ENCODE assay signal across 13 cellular contexts in genomic region chr10:126042906-126043305, GRCh38.
DNase-seq lines count a peak whose midpoint lies in the region; ATAC-seq and TF ChIP-seq lines count a peak whose summit lies in the region.
"Had no signal": no experiment of that assay in that cellular context is flagged by ENCODE, and none has a peak within 500 bp of the region (broad histone marks: within the 10 kb centered on the region; RNA-seq: fewer than 3 reads in every experiment).

No MANE protein-coding gene starts in this region.

- POLR2A ChIA-PET in CD8-positive, alpha-beta memory T cell (lab: Charles Lee), result no interaction called here

- H3K18ac ChIP-seq in mesenchymal stem cell (ENCODE audit: low read depth in 1 of 2, low read length in 2 of 2), result no peak overlapping the region

- no peak overlapping the region for H2BK120ac ChIP-seq in mesenchymal stem cell (ENCODE audit: low read depth, low read length)

- no peak overlapping the region for H2BK5ac ChIP-seq in mesenchymal stem cell (ENCODE audit: low read depth, low read length, poor library complexity, severe bottlenecking)

- peak overlapping the region in 2 of 7 donors; percentile 6 to 75 for H3K4me3 Mint-ChIP-seq in CD8-positive, alpha-beta memory T cell
- no peak overlapping the region for H3K4me3 Mint-ChIP-seq in stimulated activated naive B cell treated with anti-CD40 and anti-IgM and Interleukin-4, amounts not matched to agents 10 μg/mL and 1 μg/mL and 100 μg/mL, for 72 hours
- no peak overlapping the region for H3K4me3 Mint-ChIP-seq in activated naive CD8-positive, alpha-beta T cell treated with anti-CD3 and anti-CD28 coated beads, Interleukin-2, amount 50 U/mL, for 24 hours
- no peak overlapping the region for H3K4me3 Mint-ChIP-seq in type B pancreatic cell
- H3K4me3 Mint-ChIP-seq: H9 had no signal

- H2AK5ac ChIP-seq in mesenchymal stem cell (ENCODE audit: low read length, severe bottlenecking), result no peak overlapping the region

- peaks cover 4% of the 10 kb centered on the region for H3K79me1 ChIP-seq in mesenchymal stem cell (replicated peaks; ENCODE audit: low read length, poor library complexity, severe bottlenecking)

- no peak overlapping the region for H3K27ac ChIP-seq in CD8-positive, alpha-beta memory T cell (ENCODE audit: low read depth, low read length)
- H3K27ac ChIP-seq in mesenchymal stem cell (ENCODE audit: low read length, poor library complexity, severe bottlenecking), result no peak overlapping the region

- no peaks in the 10 kb centered on the region for H3K9me3 ChIP-seq in CD8-positive, alpha-beta memory T cell (ENCODE audit: low read length)
- H3K9me3 ChIP-seq in mesenchymal stem cell (ENCODE audit: control insufficient read depth, low read length), result no peaks in the 10 kb centered on the region

- H2AFZ ChIP-seq in mesenchymal stem cell (ENCODE audit: low read depth, low read length), result no peak overlapping the region

- over 99% methylated on average over 7 of the region's 10 CpGs for WGBS in mesenchymal stem cell

- no peaks in the 10 kb centered on the region for H3K27me3 ChIP-seq in CD8-positive, alpha-beta memory T cell (ENCODE audit: insufficient read depth, low read length, poor library complexity, severe bottlenecking)
- no peaks in the 10 kb centered on the region for H3K27me3 ChIP-seq in mesenchymal stem cell (ENCODE audit: control insufficient read depth in 1 of 2, insufficient read depth in 1 of 2, low read length in 2 of 2)

- peak overlapping the region in 1 of 2 experiments; percentile 12 for H2BK12ac ChIP-seq in mesenchymal stem cell (ENCODE audit: low read length in 2 of 2)

- H3K4me1 Mint-ChIP-seq in CD8-positive, alpha-beta memory T cell, result peaks cover 10 to 17% (median 13%) of the 10 kb centered on the region in 3 donors
- peaks cover 41 to 58% of the 10 kb centered on the region in 2 donors for H3K4me1 Mint-ChIP-seq in stimulated activated naive B cell treated with anti-CD40 and anti-IgM and Interleukin-4, amounts not matched to agents 10 μg/mL and 1 μg/mL and 100 μg/mL, for 72 hours
- H3K4me1 Mint-ChIP-seq in activated naive CD8-positive, alpha-beta T cell treated with anti-CD3 and anti-CD28 coated beads, Interleukin-2, amount 50 U/mL, for 24 hours, result peaks cover 19% of the 10 kb centered on the region
- peaks cover 14% of the 10 kb centered on the region for H3K4me1 Mint-ChIP-seq in type B pancreatic cell (ENCODE audit: unreplicated experiment)

- H4K8ac ChIP-seq in mesenchymal stem cell (ENCODE audit: low read length), result no peak overlapping the region

- no peak overlapping the region for H3K14ac ChIP-seq in mesenchymal stem cell (ENCODE audit: low read length in 2 of 2)

- no peaks in the 10 kb centered on the region for H3K36me3 ChIP-seq in CD8-positive, alpha-beta memory T cell (ENCODE audit: insufficient read depth, low read length)
- H3K36me3 ChIP-seq in mesenchymal stem cell (ENCODE audit: control insufficient read depth in 1 of 2, insufficient read depth in 2 of 2, low read depth in 1 of 2, low read length in 2 of 2), result peaks cover 47 to 95% of the 10 kb centered on the region in 2 experiments

- peak in 1 of 5 donors; percentile 33 for DNase-seq in CD8-positive, alpha-beta memory T cell
- DNase-seq in T-helper 22 cell (ENCODE audit: low read depth) (peak; percentile 9), mesenchymal stem cell (no peak), nucleus accumbens (lab: John Stamatoyannopoulos, UW) (no peak), type B pancreatic cell (ENCODE audit: extremely low spot score, unreplicated experiment) (no peak)
- no peak for DNase-seq in stimulated activated naive B cell treated with anti-CD40 and anti-IgM and Interleukin-4, amounts not matched to agents 10 μg/mL and 1 μg/mL and 100 μg/mL, for 72 hours
- DNase-seq in activated naive CD8-positive, alpha-beta T cell treated with anti-CD3 and anti-CD28 coated beads, Interleukin-2, amount 50 U/mL, for 24 hours, result no peak
- DNase-seq: DMS79 treated with DMSO at 0.1 percent for 48 hours, H9, NCI-H1048, NCI-H1436 treated with DMSO at 0.1 percent for 48 hours, NCI-H2081 treated with DMSO at 0.1 percent for 48 hours, NCI-H510A treated with DMSO at 0.1 percent for 48 hours had no signal

- H3K23ac ChIP-seq in mesenchymal stem cell (ENCODE audit: low read length in 2 of 2), result no peak overlapping the region

- H3K4me2 ChIP-seq in mesenchymal stem cell (ENCODE audit: low read length, poor library complexity, severe bottlenecking), result no peak overlapping the region

- H3K4me1 ChIP-seq in CD8-positive, alpha-beta memory T cell (ENCODE audit: insufficient read depth, low read length), result peaks cover 11% of the 10 kb centered on the region
- H3K4me1 ChIP-seq in mesenchymal stem cell (ENCODE audit: control insufficient read depth, insufficient read depth, low read depth, low read length), result peaks cover 14% of the 10 kb centered on the region

- H3K27me3 Mint-ChIP-seq in CD8-positive, alpha-beta memory T cell, result no peaks in the 10 kb centered on the region
- H3K27me3 Mint-ChIP-seq in stimulated activated naive B cell treated with anti-CD40 and anti-IgM and Interleukin-4, amounts not matched to agents 10 μg/mL and 1 μg/mL and 100 μg/mL, for 72 hours, result no peaks in the 10 kb centered on the region
- no peaks in the 10 kb centered on the region for H3K27me3 Mint-ChIP-seq in activated naive CD8-positive, alpha-beta T cell treated with anti-CD3 and anti-CD28 coated beads, Interleukin-2, amount 50 U/mL, for 24 hours
- no peaks in the 10 kb centered on the region for H3K27me3 Mint-ChIP-seq in type B pancreatic cell

- no peaks in the 10 kb centered on the region for H3K36me3 Mint-ChIP-seq in CD8-positive, alpha-beta memory T cell
- H3K36me3 Mint-ChIP-seq in stimulated activated naive B cell treated with anti-CD40 and anti-IgM and Interleukin-4, amounts not matched to agents 10 μg/mL and 1 μg/mL and 100 μg/mL, for 72 hours, result peaks cover 5 to 7% of the 10 kb centered on the region in 2 donors
- H3K36me3 Mint-ChIP-seq in activated naive CD8-positive, alpha-beta T cell treated with anti-CD3 and anti-CD28 coated beads, Interleukin-2, amount 50 U/mL, for 24 hours (ENCODE audit: low read depth), result no peaks in the 10 kb centered on the region
- H3K36me3 Mint-ChIP-seq in type B pancreatic cell, result peaks cover 7% of the 10 kb centered on the region

- H3K4ac ChIP-seq in mesenchymal stem cell (ENCODE audit: low read depth in 1 of 2, low read length in 2 of 2), result no peak overlapping the region

- peak overlapping the region; percentile 37 for H4K91ac ChIP-seq in mesenchymal stem cell (ENCODE audit: low read length)

- H2BK15ac ChIP-seq in mesenchymal stem cell (ENCODE audit: low read depth, poor library complexity, severe bottlenecking), result peak overlapping the region; percentile 48

- peak overlapping the region in 7 of 8 donors; percentile 91 to 100 (median 96) for H3K27ac Mint-ChIP-seq in CD8-positive, alpha-beta memory T cell
- peak overlapping the region; percentile 67 for H3K27ac Mint-ChIP-seq in stimulated activated naive B cell treated with anti-CD40 and anti-IgM and Interleukin-4, amounts not matched to agents 10 μg/mL and 1 μg/mL and 100 μg/mL, for 72 hours
- no peak overlapping the region for H3K27ac Mint-ChIP-seq in activated naive CD8-positive, alpha-beta T cell treated with anti-CD3 and anti-CD28 coated beads, Interleukin-2, amount 50 U/mL, for 24 hours
- no peak overlapping the region for H3K27ac Mint-ChIP-seq in type B pancreatic cell

- no peak for ATAC-seq in stimulated activated naive B cell treated with anti-CD40 and anti-IgM and Interleukin-4, amounts not matched to agents 10 μg/mL and 1 μg/mL and 100 μg/mL, for 72 hours (replicated peaks)
- no peak for ATAC-seq in activated naive CD8-positive, alpha-beta T cell treated with anti-CD3 and anti-CD28 coated beads, Interleukin-2, amount 50 U/mL, for 24 hours

- CTCF ChIA-PET in CD8-positive, alpha-beta memory T cell (lab: Charles Lee), result no interaction called here

- peak overlapping the region; percentile 67 for H3K9ac ChIP-seq in mesenchymal stem cell (ENCODE audit: low read length)

- no peak overlapping the region for H3K4me3 ChIP-seq in CD8-positive, alpha-beta memory T cell (ENCODE audit: low read length)
- peak overlapping the region in 1 of 2 experiments; percentile 20 for H3K4me3 ChIP-seq in mesenchymal stem cell (ENCODE audit: insufficient read depth in 1 of 2, low read depth in 1 of 2, low read length in 2 of 2)

- TF ChIP-seq CTCF in type B pancreatic cell (conservative IDR thresholded peaks at IDR 0.05), result no peak

- H3K9me3 Mint-ChIP-seq in CD8-positive, alpha-beta memory T cell, result no peaks in the 10 kb centered on the region
- no peaks in the 10 kb centered on the region for H3K9me3 Mint-ChIP-seq in stimulated activated naive B cell treated with anti-CD40 and anti-IgM and Interleukin-4, amounts not matched to agents 10 μg/mL and 1 μg/mL and 100 μg/mL, for 72 hours
- no peaks in the 10 kb centered on the region for H3K9me3 Mint-ChIP-seq in activated naive CD8-positive, alpha-beta T cell treated with anti-CD3 and anti-CD28 coated beads, Interleukin-2, amount 50 U/mL, for 24 hours
- no peaks in the 10 kb centered on the region for H3K9me3 Mint-ChIP-seq in type B pancreatic cell
- H3K9me3 Mint-ChIP-seq: H9 had no signal

Comparison
In these comparisons a context has a peak if more than half of its experiments do, and no peak if none do; other contexts are left out.
1. H3K27ac Mint-ChIP-seq: peak in CD8-positive, alpha-beta memory T cell (7 of 8) and stimulated activated naive B cell treated with anti-CD40 and anti-IgM and Interleukin-4, amounts not matched to agents 10 μg/mL and 1 μg/mL and 100 μg/mL, for 72 hours (single experiment); none in activated naive CD8-positive, alpha-beta T cell treated with anti-CD3 and anti-CD28 coated beads, Interleukin-2, amount 50 U/mL, for 24 hours (single experiment) and type B pancreatic cell (single experiment).